Comparison of ENCODE assay signal across 8 cellular contexts in the genomic region with DNA sequence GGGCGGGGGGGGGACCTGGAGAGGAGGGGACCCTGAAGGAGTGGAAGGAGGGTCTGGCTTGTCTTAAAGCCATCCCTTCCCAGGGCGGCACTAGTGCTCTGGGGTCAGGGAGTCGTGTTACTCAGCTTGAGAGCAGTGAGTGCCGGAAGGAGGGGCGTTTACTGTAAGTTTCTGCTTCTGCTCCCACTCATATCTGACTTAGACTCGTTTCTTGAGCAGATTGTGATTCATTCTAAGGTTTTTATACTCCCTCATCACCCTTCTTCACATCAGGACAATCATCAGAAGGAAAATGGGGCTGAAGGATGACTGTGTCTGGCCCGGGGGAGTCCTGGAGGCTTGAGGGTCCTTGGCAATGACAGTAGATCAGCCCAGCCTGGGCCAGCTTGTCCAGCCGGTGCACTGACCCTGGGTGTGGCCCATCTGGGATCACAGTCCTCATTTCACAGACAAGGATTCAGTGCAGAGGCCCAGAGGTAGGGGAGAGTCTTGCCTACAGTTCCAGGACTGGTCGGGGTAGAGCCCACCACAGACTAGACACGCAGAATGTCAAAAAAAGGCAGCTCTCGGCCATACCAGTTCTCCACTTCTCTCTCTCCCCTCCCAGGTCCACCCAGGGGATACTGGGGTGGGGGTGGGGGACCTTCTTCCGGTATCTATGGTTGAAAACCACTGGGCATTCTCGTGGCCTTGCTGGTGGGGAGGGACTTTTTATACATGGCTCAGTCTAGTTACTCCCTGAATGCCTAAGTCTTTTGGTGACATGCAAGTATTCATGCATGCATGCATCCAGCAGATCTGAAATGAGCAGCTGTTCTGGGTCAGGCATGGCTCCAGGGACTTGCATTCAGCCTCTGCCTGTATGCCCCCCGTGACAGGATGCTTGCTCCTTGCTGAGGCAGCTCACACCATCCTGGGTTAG. TPM values are rescaled to one million over a fixed set of nuclear protein-coding genes. Genes with fewer than 3 reads are reported as not detected.
DNase-seq lines count a peak whose midpoint lies in the region; ATAC-seq and TF ChIP-seq lines count a peak whose summit lies in the region.

No MANE protein-coding gene starts in this region.

- peak overlapping the region; percentile 83 for H3K4me3 ChIP-seq in GM12865 (ENCODE audit: low read depth, low read length)
- H3K4me3 ChIP-seq in psoas muscle, result no peak overlapping the region

- peaks cover 26% of the 10 kb centered on the region for H3K4me1 Mint-ChIP-seq in nephron

- H3K36me3 ChIP-seq in psoas muscle (ENCODE audit: insufficient read depth in 1 of 2, low read depth in 1 of 2), result no peaks in the 10 kb centered on the region

- WGBS in psoas muscle, 3 donors, result 34 to 42% (median 40%) methylated on average over 14 of the region's 14 CpGs

- no peaks in the 10 kb centered on the region for H3K9me3 Mint-ChIP-seq in nephron

- ATAC-seq in HG03060 (IDR thresholded peaks at IDR 0.05; ENCODE audit: low read depth, unreplicated experiment) (peak; percentile 50), psoas muscle (no peak), GM19023 (IDR thresholded peaks at IDR 0.05; ENCODE audit: unreplicated experiment) (no peak), HG03045 (IDR thresholded peaks at IDR 0.05; ENCODE audit: unreplicated experiment) (no peak), GM21717 (IDR thresholded peaks at IDR 0.05; ENCODE audit: unreplicated experiment) (no peak)

- no peak overlapping the region for H3K27ac ChIP-seq in psoas muscle

- TF ChIP-seq CTCF in GM12865 (IDR thresholded peaks at IDR 0.05; ENCODE audit: insufficient read depth, low read depth, low read length, missing control alignments) (no peak), nephron (IDR thresholded peaks at IDR 0.05; ENCODE audit: unreplicated experiment in 3 of 3) (no peak), psoas muscle (IDR thresholded peaks at IDR 0.05) (no peak)

- peaks cover 36% of the 10 kb centered on the region for H3K27me3 Mint-ChIP-seq in nephron (ENCODE audit: low read depth)

- DNase-seq in GM12865 (ENCODE audit: low read depth), result peak; percentile 94
- DNase-seq in activated naive CD4-positive, alpha-beta T cell treated with anti-CD3 and anti-CD28 coated beads, Interleukin-2, amount 50 U/mL, for 16 hours, result peak; percentile 44
- no peak for DNase-seq in psoas muscle

- H3K9me3 ChIP-seq in psoas muscle, result no peaks in the 10 kb centered on the region

- no peaks in the 10 kb centered on the region for H3K36me3 Mint-ChIP-seq in nephron (ENCODE audit: low read depth)

- H3K27ac Mint-ChIP-seq in nephron, result peak overlapping the region; percentile 96 to 99 (median 98)

- H3K4me1 ChIP-seq in psoas muscle, result no peaks in the 10 kb centered on the region

- H3K27me3 ChIP-seq in psoas muscle (ENCODE audit: insufficient read depth in 3 of 3, low read length in 2 of 3), result peaks cover 0 to 49% (median 14%) of the 10 kb centered on the region in 3 donors

- peak overlapping the region; percentile 57 to 62 (median 60) for H3K4me3 Mint-ChIP-seq in nephron

- intact Hi-C loops in psoas muscle (cut with DNase I), result no loop called here

RNA-seq across cellular contexts. Expression of a gene that starts 5.1 kb away (rescaled TPM):
- under 1 TPM; 0.29 to 0.86 (median 0.50) TPM for total RNA-seq in psoas muscle
- polyA plus RNA-seq in psoas muscle, result under 1 TPM; 0.25 to 0.64 (median 0.49) TPM

RNA-seq across cellular contexts. Expression of a gene that starts 48.9 kb away (rescaled TPM):
- 10 to 100 TPM; 14.4 to 20.3 (median 16.7) TPM for total RNA-seq in psoas muscle
- 10 to 100 TPM; 20.0 to 30.5 (median 23.4) TPM for polyA plus RNA-seq in psoas muscle

Comparison
In these comparisons a context has a peak if more than half of its experiments do, and no peak if none do; other contexts are left out.
1. DNase-seq: peak in GM12865 (single experiment) and activated naive CD4-positive, alpha-beta T cell treated with anti-CD3 and anti-CD28 coated beads, Interleukin-2, amount 50 U/mL, for 16 hours (single experiment); none in psoas muscle (0 of 2).